Comparison of ENCODE assay signal across 28 cellular contexts in the genomic region with DNA sequence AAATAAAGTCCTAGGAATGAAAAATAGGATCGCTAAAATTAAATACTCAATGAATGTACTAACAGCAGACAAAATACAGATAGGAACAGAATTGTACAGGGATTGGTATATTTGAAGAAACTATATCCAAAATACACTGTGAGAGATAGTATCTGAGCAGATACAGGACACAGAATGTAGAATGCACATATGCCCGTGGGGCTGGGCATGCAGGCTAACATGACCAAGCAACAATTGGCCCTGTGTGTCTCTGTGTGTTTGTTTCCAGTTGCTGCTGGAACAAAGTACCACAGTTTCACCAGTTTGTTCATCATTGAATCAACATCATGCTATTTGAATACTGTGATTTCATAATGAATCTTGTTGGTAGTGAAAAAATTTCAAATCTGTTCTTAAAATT.
DNase-seq lines count a peak whose midpoint lies in the region; ATAC-seq and TF ChIP-seq lines count a peak whose summit lies in the region.
"Had no signal": no experiment of that assay in that cellular context is flagged by ENCODE, and none has a peak within 500 bp of the region (broad histone marks: within the 10 kb centered on the region; RNA-seq: fewer than 3 reads in every experiment).

No MANE protein-coding gene starts in this region.

- H3K4me3 Mint-ChIP-seq in naive thymus-derived CD8-positive, alpha-beta T cell: no peak overlapping the region
- H3K4me3 Mint-ChIP-seq: activated T-helper 1 cell treated with anti-CD3 and anti-CD28 coated beads, Interleukin-12 subunit alpha, Interleukin-12 subunit beta, Interleukin-2, Interleukin-4 antibody, amounts not matched to agents 30 ng/mL and 10 ng/mL and 1 ng/mL, durations not matched to agents 14 hours and 24 hours and 36 hours; CD8-positive, alpha-beta memory T cell; memory B cell had no signal

- no peaks in the 10 kb centered on the region for H4K20me1 ChIP-seq in OCI-LY3 (ENCODE audit: insufficient read depth, low read length)

- no peaks in the 10 kb centered on the region for H3K36me3 Mint-ChIP-seq in naive thymus-derived CD8-positive, alpha-beta T cell
- H3K36me3 Mint-ChIP-seq: CD8-positive, alpha-beta memory T cell; memory B cell had no signal

- in situ Hi-C loops in gastrocnemius medialis (cut with MboI; ENCODE audit: low sequenced_read_pairs in 4 of 4): no loop called here

- DNase-seq in NCI-H748 (lab: John Stamatoyannopoulos, UW; ENCODE audit: unreplicated experiment) (peak; percentile 21), NCI-H748 treated with DMSO at 0.1 percent for 48 hours (lab: John Stamatoyannopoulos, UW) (no peak), foreskin melanocyte (peak; percentile 85), pons (ENCODE audit: low spot score) (peak; percentile 87), gastrocnemius medialis (no peak)
- DNase-seq in naive thymus-derived CD8-positive, alpha-beta T cell: no peak
- DNase-seq: activated CD4-positive, alpha-beta T cell treated with anti-CD3 and anti-CD28 coated beads for 4 hours; activated naive CD4-positive, alpha-beta T cell treated with anti-CD3 and anti-CD28 coated beads, Interleukin-2, amount 50 U/mL, for 16 hours; AML-193; CD8-positive, alpha-beta memory T cell; cortex of kidney; DND-41; glutamatergic neuron; Karpas-422; kidney glomerular epithelial cell; NCI-H2029; NCI-H345; retina; RPMI8226; stimulated activated CD4-positive, alpha-beta T cell treated with anti-CD3 and anti-CD28 coated beads, Interleukin-2, amount 100 ng/mL, for 24 hours; T-helper 2 cell had no signal

- no peaks in the 10 kb centered on the region for H3K9me3 Mint-ChIP-seq in naive thymus-derived CD8-positive, alpha-beta T cell
- H3K9me3 Mint-ChIP-seq: activated T-helper 1 cell treated with anti-CD3 and anti-CD28 coated beads, Interleukin-12 subunit alpha, Interleukin-12 subunit beta, Interleukin-2, Interleukin-4 antibody, amounts not matched to agents 30 ng/mL and 10 ng/mL and 1 ng/mL, durations not matched to agents 14 hours and 24 hours and 36 hours; CD8-positive, alpha-beta memory T cell; memory B cell had no signal

- no peak overlapping the region for H3K9ac ChIP-seq in OCI-LY3 (ENCODE audit: low read length)

- no peaks in the 10 kb centered on the region for H3K27me3 ChIP-seq in OCI-LY3 (ENCODE audit: low read depth, low read length)
- no peaks in the 10 kb centered on the region for H3K27me3 ChIP-seq in gastrocnemius medialis
- H3K27me3 ChIP-seq: suprapubic skin had no signal

- H3K4me1 ChIP-seq in OCI-LY3 (ENCODE audit: low read length) (peaks cover 8% of the 10 kb centered on the region), gastrocnemius medialis (no peaks in the 10 kb centered on the region)
- H3K4me1 ChIP-seq: suprapubic skin had no signal

- H3K27me3 Mint-ChIP-seq in naive thymus-derived CD8-positive, alpha-beta T cell: peaks cover 0 to 12% (median 4%) of the 10 kb centered on the region in 5 donors

- POLR2A ChIA-PET in naive thymus-derived CD8-positive, alpha-beta T cell (lab: Charles Lee): no interaction called here

- no peaks in the 10 kb centered on the region for H3K4me1 Mint-ChIP-seq in naive thymus-derived CD8-positive, alpha-beta T cell
- H3K4me1 Mint-ChIP-seq: CD8-positive, alpha-beta memory T cell had no signal

- no peak for ATAC-seq in HG03520 (IDR thresholded peaks at IDR 0.05; ENCODE audit: unreplicated experiment)
- no peak for ATAC-seq in gastrocnemius medialis
- no peak for ATAC-seq in naive thymus-derived CD8-positive, alpha-beta T cell

- TF ChIP-seq CTCF in OCI-LY3 (IDR thresholded peaks at IDR 0.05; ENCODE audit: low read depth, low read length) (no peak), gastrocnemius medialis (IDR thresholded peaks at IDR 0.05 in 4 of 5, conservative IDR thresholded peaks at IDR 0.05 in 1 of 5) (no peak)

- no peak overlapping the region for H3K4me2 ChIP-seq in OCI-LY3 (ENCODE audit: low read length)
- H3K4me2 ChIP-seq: smooth muscle cell had no signal

- H3K9me3 ChIP-seq in OCI-LY3 (ENCODE audit: insufficient read depth, low read length) (no peaks in the 10 kb centered on the region), gastrocnemius medialis (no peaks in the 10 kb centered on the region)
- H3K9me3 ChIP-seq: suprapubic skin had no signal

- no peak overlapping the region for H3K27ac Mint-ChIP-seq in naive thymus-derived CD8-positive, alpha-beta T cell
- H3K27ac Mint-ChIP-seq: activated T-helper 1 cell treated with anti-CD3 and anti-CD28 coated beads, Interleukin-12 subunit alpha, Interleukin-12 subunit beta, Interleukin-2, Interleukin-4 antibody, amounts not matched to agents 30 ng/mL and 10 ng/mL and 1 ng/mL, durations not matched to agents 14 hours and 24 hours and 36 hours; CD8-positive, alpha-beta memory T cell; memory B cell had no signal

- H3K27ac ChIP-seq in OCI-LY3 (ENCODE audit: low read length) (no peak overlapping the region), gastrocnemius medialis (no peak overlapping the region)
- H3K27ac ChIP-seq: SK-N-MC, suprapubic skin had no signal

- H3K36me3 ChIP-seq in OCI-LY3 (replicated peaks; ENCODE audit: low read depth, low read length): no peaks in the 10 kb centered on the region
- no peaks in the 10 kb centered on the region for H3K36me3 ChIP-seq in gastrocnemius medialis
- H3K36me3 ChIP-seq: suprapubic skin had no signal

- H3K4me3 ChIP-seq in OCI-LY3 (ENCODE audit: low read length) (no peak overlapping the region), gastrocnemius medialis (no peak overlapping the region)
- H3K4me3 ChIP-seq: SK-N-MC, smooth muscle cell, suprapubic skin had no signal

- no peak for TF ChIP-seq POLR2A in gastrocnemius medialis (IDR thresholded peaks at IDR 0.05)

- H3K79me2 ChIP-seq in OCI-LY3 (ENCODE audit: low read length): no peaks in the 10 kb centered on the region

- intact Hi-C loops in gastrocnemius medialis (cut with DNase I; ENCODE audit: low total_unique reads): no loop called here

- 0 out of 2 replicates have a peak overlapping the region, but pooled peaks have one; percentile 0 for H2AFZ ChIP-seq in OCI-LY3 (ENCODE audit: low read depth, low read length)

Comparison
In these comparisons a context has a peak if more than half of its experiments do, and no peak if none do; other contexts are left out.
1. DNase-seq: peak in NCI-H748 (single experiment), foreskin melanocyte (single experiment) and pons (single experiment); none in NCI-H748 treated with DMSO at 0.1 percent for 48 hours (single experiment), gastrocnemius medialis (0 of 2) and naive thymus-derived CD8-positive, alpha-beta T cell (0 of 10).